ENCODE assay signal across 1 cellular context in the genomic region with DNA sequence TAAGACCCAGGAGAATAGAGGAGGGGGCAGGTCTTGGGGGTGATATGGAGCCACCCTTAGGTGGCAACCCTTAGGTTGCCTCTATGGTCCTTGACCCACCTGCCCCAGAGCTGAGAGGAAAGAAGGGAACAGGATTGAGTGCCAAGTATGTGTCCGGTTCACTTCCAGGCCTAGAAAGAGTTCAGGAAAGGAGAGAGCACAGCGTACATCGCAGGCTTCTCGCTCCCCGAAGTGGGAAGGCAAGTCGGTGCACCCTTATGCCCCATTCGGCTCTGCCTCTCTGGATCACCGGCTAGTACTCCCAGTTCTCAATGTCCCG.
TF ChIP-seq lines count a peak whose summit lies in the region.

No MANE protein-coding gene starts in this region.

TF ChIP-seq in HCT116, 20 proteins besides CTCF, POLR2A, EP300 and RAD21 (continued from another document):
- TF ChIP-seq, protein P1, sequence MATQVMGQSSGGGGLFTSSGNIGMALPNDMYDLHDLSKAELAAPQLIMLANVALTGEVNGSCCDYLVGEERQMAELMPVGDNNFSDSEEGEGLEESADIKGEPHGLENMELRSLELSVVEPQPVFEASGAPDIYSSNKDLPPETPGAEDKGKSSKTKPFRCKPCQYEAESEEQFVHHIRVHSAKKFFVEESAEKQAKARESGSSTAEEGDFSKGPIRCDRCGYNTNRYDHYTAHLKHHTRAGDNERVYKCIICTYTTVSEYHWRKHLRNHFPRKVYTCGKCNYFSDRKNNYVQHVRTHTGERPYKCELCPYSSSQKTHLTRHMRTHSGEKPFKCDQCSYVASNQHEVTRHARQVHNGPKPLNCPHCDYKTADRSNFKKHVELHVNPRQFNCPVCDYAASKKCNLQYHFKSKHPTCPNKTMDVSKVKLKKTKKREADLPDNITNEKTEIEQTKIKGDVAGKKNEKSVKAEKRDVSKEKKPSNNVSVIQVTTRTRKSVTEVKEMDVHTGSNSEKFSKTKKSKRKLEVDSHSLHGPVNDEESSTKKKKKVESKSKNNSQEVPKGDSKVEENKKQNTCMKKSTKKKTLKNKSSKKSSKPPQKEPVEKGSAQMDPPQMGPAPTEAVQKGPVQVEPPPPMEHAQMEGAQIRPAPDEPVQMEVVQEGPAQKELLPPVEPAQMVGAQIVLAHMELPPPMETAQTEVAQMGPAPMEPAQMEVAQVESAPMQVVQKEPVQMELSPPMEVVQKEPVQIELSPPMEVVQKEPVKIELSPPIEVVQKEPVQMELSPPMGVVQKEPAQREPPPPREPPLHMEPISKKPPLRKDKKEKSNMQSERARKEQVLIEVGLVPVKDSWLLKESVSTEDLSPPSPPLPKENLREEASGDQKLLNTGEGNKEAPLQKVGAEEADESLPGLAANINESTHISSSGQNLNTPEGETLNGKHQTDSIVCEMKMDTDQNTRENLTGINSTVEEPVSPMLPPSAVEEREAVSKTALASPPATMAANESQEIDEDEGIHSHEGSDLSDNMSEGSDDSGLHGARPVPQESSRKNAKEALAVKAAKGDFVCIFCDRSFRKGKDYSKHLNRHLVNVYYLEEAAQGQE (IDR thresholded peaks at IDR 0.05; ENCODE audit: low read depth): no peak
- no peak for TF ChIP-seq SP1 (IDR thresholded peaks at IDR 0.05; ENCODE audit: low read depth)
- TF ChIP-seq EZH2 (IDR thresholded peaks at IDR 0.05): no peak
- TF ChIP-seq CEBPB (IDR thresholded peaks at IDR 0.05; ENCODE audit: low read depth): no peak
